ENCODE assay signal across 32 cellular contexts in the genomic region with DNA sequence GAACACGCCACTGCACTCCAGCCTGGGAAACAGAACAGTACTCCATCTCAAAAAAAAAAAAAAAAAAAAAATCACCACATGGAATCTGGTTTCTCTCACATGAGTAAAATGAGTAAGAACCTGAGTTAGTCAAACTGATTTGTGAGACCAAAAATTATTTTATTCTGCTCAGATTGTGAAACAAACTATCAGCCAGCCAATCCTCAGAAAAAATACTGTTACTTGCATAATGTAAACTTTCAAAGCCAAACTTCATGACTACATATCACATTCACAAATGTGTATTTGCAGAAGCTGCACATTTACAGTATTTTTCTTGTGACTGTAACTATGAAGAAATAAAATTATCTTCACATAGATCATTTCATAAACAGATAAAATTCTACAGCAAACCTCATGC.
"Had no signal": no experiment of that assay in that cellular context is flagged by ENCODE, and none has a peak within 500 bp of the region (broad histone marks: within the 10 kb centered on the region; RNA-seq: fewer than 3 reads in every experiment).

No MANE protein-coding gene starts in this region.

- H2AFZ ChIP-seq: parathyroid adenoma had no signal

- ATAC-seq: activated CD4-positive, CD25-positive, alpha-beta regulatory T cell treated with anti-CD3 and anti-CD28 coated beads, Interleukin-2, amount 50 U/mL, for 24 hours; left cardiac atrium; left ventricle myocardium superior; naive thymus-derived CD8-positive, alpha-beta T cell had no signal

- H3K9ac ChIP-seq: parathyroid adenoma had no signal

- DNase-seq: activated CD4-positive, alpha-beta T cell treated with anti-CD3 and anti-CD28 coated beads for 48 hours; activated CD4-positive, alpha-beta T cell treated with anti-CD3 and anti-CD28 coated beads, Interleukin-2, amount 50 U/mL, for 48 hours; activated CD8-positive, alpha-beta memory T cell treated with anti-CD3 and anti-CD28 coated beads for 24 hours; activated effector memory CD4-positive, alpha-beta T cell treated with Interleukin-2 at 50 U/mL for 16 hours; activated naive CD4-positive, alpha-beta T cell treated with anti-CD3 and anti-CD28 coated beads for 36 hours; activated naive CD8-positive, alpha-beta T cell treated with anti-CD3 and anti-CD28 coated beads for 36 hours; amniotic stem cell; dermis blood vessel endothelial cell; effector CD4-positive, alpha-beta T cell; esophagus squamous epithelium; left cardiac atrium; left ventricle myocardium superior; naive thymus-derived CD8-positive, alpha-beta T cell; nucleus accumbens; stimulated activated naive CD4-positive, alpha-beta T cell; SW 1271; T-helper 9 cell had no signal

- FAIRE-seq: colon, endometrium, frontal cortex, keratinocyte, TTC549 had no signal

- H3K4me1 ChIP-seq: right atrium auricular region, tibial nerve had no signal

- H3K27me3 Mint-ChIP-seq: activated naive CD8-positive, alpha-beta T cell treated with anti-CD3 and anti-CD28 coated beads for 36 hours; central memory CD8-positive, alpha-beta T cell; naive thymus-derived CD8-positive, alpha-beta T cell had no signal

- H3K9me3 Mint-ChIP-seq: activated naive CD4-positive, alpha-beta T cell treated with anti-CD3 and anti-CD28 coated beads for 36 hours; activated naive CD8-positive, alpha-beta T cell treated with anti-CD3 and anti-CD28 coated beads for 36 hours; central memory CD8-positive, alpha-beta T cell; naive thymus-derived CD8-positive, alpha-beta T cell; neural crest cell; T-helper 1 cell treated with Interleukin-12 subunit alpha and Interleukin-12 subunit beta and Interleukin-4 antibody, amounts not matched to agents 30 μg/mL and 1 μg/mL, for 36 hours had no signal

- H3K4me1 Mint-ChIP-seq: neural crest cell had no signal

- H3K27ac ChIP-seq: epithelial cell of prostate, esophagus squamous epithelium, parathyroid adenoma, right atrium auricular region, spleen, tibial nerve, VCaP had no signal

- H3K27me3 ChIP-seq: esophagus squamous epithelium, right atrium auricular region, spleen, tibial nerve had no signal

- H3K4me3 Mint-ChIP-seq: activated naive CD4-positive, alpha-beta T cell treated with anti-CD3 and anti-CD28 coated beads for 36 hours; activated naive CD8-positive, alpha-beta T cell treated with anti-CD3 and anti-CD28 coated beads for 36 hours; central memory CD8-positive, alpha-beta T cell; naive thymus-derived CD8-positive, alpha-beta T cell; neural crest cell; T-helper 1 cell treated with Interleukin-12 subunit alpha and Interleukin-12 subunit beta and Interleukin-4 antibody, amounts not matched to agents 30 μg/mL and 1 μg/mL, for 36 hours had no signal

- H3K9me3 ChIP-seq: esophagus squamous epithelium, right atrium auricular region, spleen, tibial nerve had no signal

- H3K27ac Mint-ChIP-seq: activated naive CD4-positive, alpha-beta T cell treated with anti-CD3 and anti-CD28 coated beads for 36 hours; activated naive CD8-positive, alpha-beta T cell treated with anti-CD3 and anti-CD28 coated beads for 36 hours; naive thymus-derived CD8-positive, alpha-beta T cell; T-helper 1 cell treated with Interleukin-12 subunit alpha and Interleukin-12 subunit beta and Interleukin-4 antibody, amounts not matched to agents 30 μg/mL and 1 μg/mL, for 36 hours had no signal

- H3K4me3 ChIP-seq: esophagus squamous epithelium, right atrium auricular region, spleen, tibial nerve had no signal
